Comparison of ENCODE assay signal across 1 cellular context in the genomic region with DNA sequence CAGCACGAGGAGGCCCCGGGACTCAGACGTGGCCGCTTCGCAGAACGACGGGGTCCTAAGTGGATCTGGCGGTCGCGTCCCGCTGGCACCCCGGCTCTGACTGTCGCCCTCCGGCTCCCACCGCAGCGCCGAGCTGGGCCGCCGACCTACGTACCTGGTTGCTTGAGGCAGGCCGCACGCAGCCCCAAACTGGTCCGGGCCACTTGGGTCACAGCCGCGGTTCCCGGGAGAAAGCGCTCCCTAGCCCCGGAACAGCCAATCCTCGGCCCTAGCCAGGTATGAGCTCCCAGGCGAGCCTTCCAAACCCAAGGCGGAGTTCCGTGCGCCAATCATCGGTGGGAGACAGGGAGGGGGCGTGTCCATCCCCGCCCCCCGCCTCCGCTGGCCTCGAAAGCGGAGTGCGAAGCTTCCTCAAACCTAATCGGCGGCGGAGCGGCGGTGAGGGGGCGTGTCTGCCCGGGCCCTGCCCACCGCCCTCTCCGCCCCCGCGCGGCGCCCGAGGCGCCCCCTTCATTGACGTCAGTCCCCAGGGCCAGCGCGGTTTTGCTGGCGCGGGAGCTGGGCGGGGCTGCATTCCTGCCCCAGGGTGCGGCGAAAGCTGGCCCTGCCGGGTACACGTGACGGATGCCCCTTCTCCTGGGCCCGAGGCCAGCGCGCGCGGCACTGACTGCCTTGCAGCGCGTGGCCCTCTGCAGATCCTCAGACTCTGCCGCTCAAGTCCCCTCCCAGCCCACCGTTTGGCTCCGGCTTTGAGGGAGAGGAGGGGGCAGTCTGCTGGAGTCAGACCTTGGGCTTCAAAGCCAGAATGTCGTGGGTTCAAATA.
TF ChIP-seq lines count a peak whose summit lies in the region.

A gene with protein sequence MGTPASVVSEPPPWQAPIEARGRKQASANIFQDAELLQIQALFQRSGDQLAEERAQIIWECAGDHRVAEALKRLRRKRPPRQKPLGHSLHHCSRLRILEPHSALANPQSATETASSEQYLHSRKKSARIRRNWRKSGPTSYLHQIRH (minus strand): TSS at position 280 of the 823 bp plus-strand sequence. CDS start 7,336 bp downstream, outside the sequence.

TF ChIP-seq in H1, 55 proteins besides CTCF, POLR2A, EP300 and RAD21 (continued from another document):
- TF ChIP-seq, protein P1, sequence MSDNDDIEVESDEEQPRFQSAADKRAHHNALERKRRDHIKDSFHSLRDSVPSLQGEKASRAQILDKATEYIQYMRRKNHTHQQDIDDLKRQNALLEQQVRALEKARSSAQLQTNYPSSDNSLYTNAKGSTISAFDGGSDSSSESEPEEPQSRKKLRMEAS (IDR thresholded peaks at IDR 0.05), result peak; percentile 99
- no peak for TF ChIP-seq NANOG (IDR thresholded peaks at IDR 0.05; ENCODE audit: insufficient read depth, low read depth, low read length, poor library complexity, severe bottlenecking)
